ENCODE assay signal across 21 cellular contexts in genomic region chr16:17177968-17178880, GRCh38.
DNase-seq lines count a peak whose midpoint lies in the region; ATAC-seq and TF ChIP-seq lines count a peak whose summit lies in the region.
"Had no signal": no experiment of that assay in that cellular context is flagged by ENCODE, and none has a peak within 500 bp of the region (broad histone marks: within the 10 kb centered on the region; RNA-seq: fewer than 3 reads in every experiment).

No MANE protein-coding gene starts in this region.

- H4K12ac ChIP-seq in trophoblast cell (ENCODE audit: low read depth, low read length) = no peak overlapping the region

- no CpG with 5 or more reads among the region's 13 CpGs for WGBS in trophoblast cell (ENCODE audit: extremely low coverage, insufficient coverage, insufficient read length)
- 79 to 89% methylated on average over 9 to 12 of the region's 13 CpGs for WGBS in gastroesophageal sphincter (ENCODE audit: low coverage in 1 of 2), 2 donors

- H4K91ac ChIP-seq in trophoblast cell (ENCODE audit: low read depth, low read length) = no peak overlapping the region

- no peak overlapping the region for H2BK120ac ChIP-seq in trophoblast cell (ENCODE audit: insufficient read depth, low read length, poor library complexity)

- no peak for TF ChIP-seq RAD21 in HCT116 (IDR thresholded peaks at IDR 0.05; ENCODE audit: low read depth)

- RAD21 ChIA-PET in HCT116 (lab: Charles Lee; ENCODE audit: low non-redundant PET in 1 of 2, low total read pairs in 2 of 2, uncharacterized antibody in 2 of 2, unreplicated experiment in 2 of 2) = no interaction called here

- H3K9me2 ChIP-seq in HCT116 (ENCODE audit: insufficient read depth) = no peaks in the 10 kb centered on the region

- no peak overlapping the region for H2BK5ac ChIP-seq in trophoblast cell (ENCODE audit: low read depth, low read length, poor library complexity)

- H3K14ac ChIP-seq in trophoblast cell (ENCODE audit: low read length) = no peak overlapping the region

- no peak overlapping the region for H3K4ac ChIP-seq in trophoblast cell (ENCODE audit: low read depth, low read length)

- no peaks in the 10 kb centered on the region for H3K4me1 ChIP-seq in HCT116 (ENCODE audit: control insufficient read depth in 1 of 2, insufficient read depth in 2 of 2, low read length in 2 of 2)
- peaks cover 7 to 8% of the 10 kb centered on the region in 2 experiments for H3K4me1 ChIP-seq in trophoblast cell (ENCODE audit: control insufficient read depth in 1 of 2, insufficient read depth in 2 of 2, low read length in 2 of 2)
- peaks cover 0 to 11% (median 0%) of the 10 kb centered on the region in 3 donors for H3K4me1 ChIP-seq in gastroesophageal sphincter
- H3K4me1 ChIP-seq: BLaER1, tibial artery had no signal

- TF ChIP-seq EP300 in gastroesophageal sphincter (IDR thresholded peaks at IDR 0.05) = no peak

- no TSS peak for BruUV-seq in HCT116 (replicated peaks; lab: Mats Ljungman, UMichigan)

- H3K23ac ChIP-seq in trophoblast cell (ENCODE audit: low read length) = no peak overlapping the region

- CTCF ChIA-PET in HCT116 (lab: Charles Lee) = no interaction called here
- CTCF ChIA-PET in RWPE1 (lab: Yijun Ruan, JAX) = no interaction called here

- no peak overlapping the region for H3K4me2 ChIP-seq in HCT116 (ENCODE audit: low read length)
- H3K4me2 ChIP-seq in trophoblast cell (ENCODE audit: low read length) = no peak overlapping the region
- H3K4me2 ChIP-seq: BLaER1 had no signal

- H2AFZ ChIP-seq in HCT116 (ENCODE audit: low read depth, low read length, poor library complexity, severe bottlenecking) (no peak overlapping the region), trophoblast cell (ENCODE audit: insufficient read depth, low read length, poor library complexity) (no peak overlapping the region)

- H3K27me3 ChIP-seq in HCT116 (ENCODE audit: insufficient read depth, low read length) (peaks cover 8% of the 10 kb centered on the region), trophoblast cell (ENCODE audit: insufficient read depth, low read length) (no peaks in the 10 kb centered on the region), gastroesophageal sphincter (no peaks in the 10 kb centered on the region)
- H3K27me3 ChIP-seq: BLaER1, tibial artery had no signal

- TF ChIP-seq CTCF in HCT116 (IDR thresholded peaks at IDR 0.05 in 2 of 3, conservative IDR thresholded peaks at IDR 0.05 in 1 of 3; ENCODE audit: borderline replicate concordance in 1 of 3, insufficient read depth in 1 of 3, low read depth in 2 of 3, low read length in 2 of 3) (no peak), RWPE1 (conservative IDR thresholded peaks at IDR 0.05; ENCODE audit: low read depth) (no peak), fibroblast of the aortic adventitia (IDR thresholded peaks at IDR 0.05; ENCODE audit: insufficient read depth, low read length) (no peak), gastroesophageal sphincter (IDR thresholded peaks at IDR 0.05) (no peak)

- H3K79me2 ChIP-seq in HCT116 (ENCODE audit: insufficient read depth, low read length) (no peaks in the 10 kb centered on the region), trophoblast cell (ENCODE audit: control insufficient read depth, insufficient read depth, low read length, poor library complexity) (no peaks in the 10 kb centered on the region)

- no peak overlapping the region for H3K9ac ChIP-seq in HCT116 (ENCODE audit: low read length)
- no peak overlapping the region for H3K9ac ChIP-seq in trophoblast cell (ENCODE audit: low read length)
- H3K9ac ChIP-seq: BLaER1 had no signal

- no peak overlapping the region for H3K4me3 ChIP-seq in HCT116 (replicated peaks in 1 of 2; ENCODE audit: low read depth in 1 of 2, low read length in 2 of 2)
- H3K4me3 ChIP-seq in fibroblast of the aortic adventitia (ENCODE audit: low read depth, low read length) = no peak overlapping the region
- no peak overlapping the region for H3K4me3 ChIP-seq in trophoblast cell (ENCODE audit: low read depth, low read length)
- no peak overlapping the region for H3K4me3 ChIP-seq in gastroesophageal sphincter
- H3K4me3 ChIP-seq: BLaER1, tibial artery had no signal

- TF ChIP-seq POLR2A in HCT116 (IDR thresholded peaks at IDR 0.05; ENCODE audit: borderline replicate concordance, extremely low read depth, insufficient read depth, insufficient read length) (no peak), gastroesophageal sphincter (IDR thresholded peaks at IDR 0.05) (no peak)

- H3K18ac ChIP-seq in trophoblast cell (ENCODE audit: low read length) = no peak overlapping the region

- H3K9me3 ChIP-seq in HCT116 (ENCODE audit: control insufficient read depth in 1 of 2, insufficient read depth in 1 of 2, low read depth in 1 of 2, low read length in 2 of 2) (no peaks in the 10 kb centered on the region), trophoblast cell (ENCODE audit: insufficient read depth, low read depth, low read length) (no peaks in the 10 kb centered on the region), gastroesophageal sphincter (no peaks in the 10 kb centered on the region)
- H3K9me3 ChIP-seq: BLaER1, tibial artery had no signal

- H2AK5ac ChIP-seq in trophoblast cell (ENCODE audit: low read length) = no peak overlapping the region

- H4K8ac ChIP-seq in trophoblast cell (ENCODE audit: low read depth, low read length) = no peak overlapping the region

- no peak overlapping the region for H2BK12ac ChIP-seq in trophoblast cell (ENCODE audit: low read length)

- no peaks in the 10 kb centered on the region for H3K79me1 ChIP-seq in trophoblast cell (ENCODE audit: low read length)

- intact Hi-C loops in HCT116 (cut with micrococcal nuclease) = loop anchor here (10.0 kb wide), 1 partner anchor 63 kb away; no protein-coding TSS in a partner anchor

- POLR2A ChIA-PET in HCT116 (lab: Charles Lee) (no interaction called here), RWPE1 (lab: Yijun Ruan, JAX; ENCODE audit: low non-redundant PET) (no interaction called here)

- H3K27ac ChIP-seq in HCT116 (ENCODE audit: low read depth, low read length) (no peak overlapping the region), RWPE1 (peak overlapping the region; percentile 43; the same call in 1 of the 2 replicates), trophoblast cell (ENCODE audit: low read depth, low read length) (no peak overlapping the region), gastroesophageal sphincter (no peak overlapping the region)
- H3K27ac ChIP-seq: BLaER1, tibial artery had no signal

- DNase-seq in HCT116 (ENCODE audit: low read depth, low spot score) = no peak
- no peak for DNase-seq in RWPE1 (ENCODE audit: low spot score)
- peak; percentile 14 for DNase-seq in fibroblast of the aortic adventitia (ENCODE audit: low read depth)
- DNase-seq in trophoblast cell = peak; percentile 29 to 82
- DNase-seq in midbrain (lab: John Stamatoyannopoulos, UW) = no peak
- no peak for DNase-seq in stimulated activated naive CD4-positive, alpha-beta T cell treated with Interleukin-2 at 50 U/mL for 16 hours (lab: John Stamatoyannopoulos, UW)
- DNase-seq: activated CD4-positive, alpha-beta memory T cell treated with anti-CD3 and anti-CD28 coated beads, Interleukin-2, amount 10 ng/mL, durations not matched to agents 7 days and 5 days; activated naive CD8-positive, alpha-beta T cell treated with anti-CD3 and anti-CD28 coated beads, Interleukin-2, amount 50 U/mL, for 24 hours; activated T-cell treated with anti-CD3 and anti-CD28 coated beads, Interleukin-2, amount 50 U/mL, for 72 hours; effector memory CD4-positive, alpha-beta T cell; GF-D8; GOT3; KBM-7; left ventricle myocardium superior; NCI-H1105 treated with DMSO at 0.1 percent for 48 hours; stimulated activated CD4-positive, alpha-beta T cell treated with anti-CD3 and anti-CD28 coated beads, Interleukin-12 subunit alpha, Interleukin-12 subunit beta, amount 100 ng/mL, for 4 hours; stimulated activated naive B cell treated with anti-CD40 and anti-IgM and Interleukin-4, amounts not matched to agents 10 μg/mL and 1 μg/mL and 100 μg/mL, for 72 hours; T-cell; tibial artery had no signal

- no peaks in the 10 kb centered on the region for H4K20me1 ChIP-seq in HCT116 (ENCODE audit: insufficient read depth)

- H3K36me3 ChIP-seq in HCT116 (ENCODE audit: control insufficient read depth in 1 of 2, insufficient read depth in 2 of 2, low read length in 2 of 2) (no peaks in the 10 kb centered on the region), trophoblast cell (ENCODE audit: control insufficient read depth in 1 of 2, insufficient read depth in 2 of 2, low read length in 2 of 2) (peaks cover 0 to 3% of the 10 kb centered on the region in 2 experiments), gastroesophageal sphincter (peaks cover 0 to 10% of the 10 kb centered on the region in 2 donors)

- ATAC-seq in HCT116 (no peak), gastroesophageal sphincter (no peak)
- ATAC-seq: activated naive CD8-positive, alpha-beta T cell treated with anti-CD3 and anti-CD28 coated beads, Interleukin-2, amount 50 U/mL, for 24 hours; activated T-cell treated with anti-CD3 and anti-CD28 coated beads, Interleukin-2, amount 50 U/mL, for 72 hours; left ventricle myocardium superior; stimulated activated naive B cell treated with anti-CD40 and anti-IgM and Interleukin-4, amounts not matched to agents 10 μg/mL and 1 μg/mL and 100 μg/mL, for 72 hours; T-cell had no signal

TF ChIP-seq in HCT116, 20 proteins besides CTCF, POLR2A, EP300 and RAD21:
- TF ChIP-seq EZH2phosphoT487 (IDR thresholded peaks at IDR 0.05; ENCODE audit: borderline replicate concordance) (no peak), REST (IDR thresholded peaks at IDR 0.05; ENCODE audit: low read depth) (peak; percentile 47)

Comparison
In these comparisons a context has a peak if more than half of its experiments do, and no peak if none do; other contexts are left out.
1. DNase-seq: peak in fibroblast of the aortic adventitia (single experiment) and trophoblast cell (2 of 2); none in HCT116 (single experiment), RWPE1 (single experiment), midbrain (single experiment) and stimulated activated naive CD4-positive, alpha-beta T cell treated with Interleukin-2 at 50 U/mL for 16 hours (single experiment).